ENCODE assay signal across 16 cellular contexts in the genomic region with DNA sequence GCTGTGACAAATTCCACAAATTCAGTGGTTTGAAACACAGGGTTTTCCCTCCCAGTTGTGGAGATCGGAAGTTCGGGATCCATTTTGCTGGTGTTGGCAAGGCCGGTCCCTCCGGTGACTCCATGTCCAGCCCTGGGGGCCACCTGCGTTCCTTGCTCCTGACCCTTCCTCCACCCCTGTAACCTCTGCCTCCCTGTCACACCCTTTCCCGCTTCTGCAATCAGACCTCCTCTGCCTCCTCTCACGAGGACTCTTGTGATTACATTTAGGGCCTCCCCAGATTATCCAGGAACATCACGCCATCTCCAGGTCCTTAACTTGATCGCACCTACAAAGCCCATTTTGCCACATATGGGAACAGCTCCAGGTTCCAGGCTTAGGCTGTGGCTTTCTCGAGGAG. TPM values are rescaled to one million over a fixed set of nuclear protein-coding genes. Genes with fewer than 3 reads are reported as not detected.
DNase-seq lines count a peak whose midpoint lies in the region; ATAC-seq and TF ChIP-seq lines count a peak whose summit lies in the region.
"Had no signal": no experiment of that assay in that cellular context is flagged by ENCODE, and none has a peak within 500 bp of the region (broad histone marks: within the 10 kb centered on the region; RNA-seq: fewer than 3 reads in every experiment).

No MANE protein-coding gene starts in this region.

- H3K4me3 Mint-ChIP-seq in GM23338: no peak overlapping the region
- H3K4me3 Mint-ChIP-seq in activated T-cell treated with anti-CD3 and anti-CD28 coated beads, Interleukin-2, amount 50 U/mL, for 24 hours: no peak overlapping the region
- H3K4me3 Mint-ChIP-seq in stimulated activated naive B cell treated with anti-CD40 and anti-IgM and Interleukin-4, amounts not matched to agents 10 μg/mL and 1 μg/mL and 100 μg/mL, for 72 hours: no peak overlapping the region

- H3K9ac ChIP-seq in adipocyte (ENCODE audit: low read length): peak overlapping the region; percentile 1

- no peak overlapping the region for H3K4me3 ChIP-seq in GM23338
- no peak overlapping the region for H3K4me3 ChIP-seq in adipocyte (ENCODE audit: low read length)
- no peak overlapping the region for H3K4me3 ChIP-seq in psoas muscle
- H3K4me3 ChIP-seq: prostate gland, tibial artery had no signal

- no peaks in the 10 kb centered on the region for H3K36me3 ChIP-seq in GM23338 (ENCODE audit: insufficient read depth)
- H3K36me3 ChIP-seq in adipocyte (ENCODE audit: control insufficient read depth, insufficient read depth, low read length, severe bottlenecking): peaks cover 19% of the 10 kb centered on the region
- H3K36me3 ChIP-seq in psoas muscle (ENCODE audit: insufficient read depth in 1 of 2, low read depth in 1 of 2): peaks cover 0 to 7% of the 10 kb centered on the region in 2 donors
- H3K36me3 ChIP-seq: prostate gland had no signal

- TF ChIP-seq CTCF in GM23338 (conservative IDR thresholded peaks at IDR 0.05; ENCODE audit: low read depth in 2 of 2) (no peak; a peak in 1 of 4 replicates), psoas muscle (IDR thresholded peaks at IDR 0.05) (no peak), GM13976 (IDR thresholded peaks at IDR 0.05; ENCODE audit: borderline replicate concordance, control extremely low read depth, extremely low read depth, insufficient read depth, missing control alignments) (no peak)

- no peak for DNase-seq in GM23338 (ENCODE audit: low spot score)
- DNase-seq in adipocyte (ENCODE audit: low read depth): no peak
- no peak for DNase-seq in left ventricle myocardium superior
- DNase-seq in psoas muscle: no peak
- DNase-seq in activated T-cell treated with anti-CD3 and anti-CD28 coated beads, Interleukin-2, amount 50 U/mL, for 24 hours: no peak
- DNase-seq in GM13976 (ENCODE audit: low spot score): no peak
- no peak for DNase-seq in stimulated activated CD4-positive, alpha-beta T cell treated with anti-CD3 and anti-CD28 coated beads, Interleukin-1b, Interleukin-23, amount 100 ng/mL, for 48 hours
- DNase-seq in stimulated activated naive B cell treated with anti-CD40 and anti-IgM and Interleukin-4, amounts not matched to agents 10 μg/mL and 1 μg/mL and 100 μg/mL, for 72 hours: no peak
- DNase-seq: activated CD8-positive, alpha-beta memory T cell treated with anti-CD3 and anti-CD28 coated beads, Interleukin-2, amount 50 U/mL, for 4 hours; activated naive CD4-positive, alpha-beta T cell; NCI-H2029; NCI-H526; PC-3 had no signal

- ATAC-seq in GM23338: no peak
- ATAC-seq in left ventricle myocardium superior: peak; percentile 16
- ATAC-seq in psoas muscle: peak in 3 of 4 donors; percentile 1 to 26 (median 6)
- no peak for ATAC-seq in stimulated activated naive B cell treated with anti-CD40 and anti-IgM and Interleukin-4, amounts not matched to agents 10 μg/mL and 1 μg/mL and 100 μg/mL, for 72 hours (replicated peaks)
- ATAC-seq: PC-3 had no signal

- H3K4me2 ChIP-seq in GM23338: no peak overlapping the region

- peaks cover 8% of the 10 kb centered on the region for H3K27me3 Mint-ChIP-seq in GM23338 (ENCODE audit: insufficient read depth, low read depth, poor library complexity)
- no peaks in the 10 kb centered on the region for H3K27me3 Mint-ChIP-seq in activated T-cell treated with anti-CD3 and anti-CD28 coated beads, Interleukin-2, amount 50 U/mL, for 24 hours
- no peaks in the 10 kb centered on the region for H3K27me3 Mint-ChIP-seq in stimulated activated naive B cell treated with anti-CD40 and anti-IgM and Interleukin-4, amounts not matched to agents 10 μg/mL and 1 μg/mL and 100 μg/mL, for 72 hours

- peaks cover 93% of the 10 kb centered on the region for H3K79me2 ChIP-seq in GM23338 (replicated peaks; ENCODE audit: insufficient read depth)

- in situ Hi-C loops in GM13976 (cut with MboI; ENCODE audit: low sequenced_read_pairs, unreplicated experiment): no loop called here

- H3F3A ChIP-seq in GM23338 (replicated peaks; ENCODE audit: low read depth): no peaks in the 10 kb centered on the region

- peaks cover 61% of the 10 kb centered on the region for H3K4me1 Mint-ChIP-seq in GM23338
- no peaks in the 10 kb centered on the region for H3K4me1 Mint-ChIP-seq in activated T-cell treated with anti-CD3 and anti-CD28 coated beads, Interleukin-2, amount 50 U/mL, for 24 hours (ENCODE audit: low read depth)
- peaks cover 3 to 5% of the 10 kb centered on the region in 2 donors for H3K4me1 Mint-ChIP-seq in stimulated activated naive B cell treated with anti-CD40 and anti-IgM and Interleukin-4, amounts not matched to agents 10 μg/mL and 1 μg/mL and 100 μg/mL, for 72 hours

- peak overlapping the region; percentile 42; the same call in 1 of the 2 replicates for H3K27ac Mint-ChIP-seq in GM23338
- H3K27ac Mint-ChIP-seq in activated T-cell treated with anti-CD3 and anti-CD28 coated beads, Interleukin-2, amount 50 U/mL, for 24 hours: no peak overlapping the region
- no peak overlapping the region for H3K27ac Mint-ChIP-seq in stimulated activated naive B cell treated with anti-CD40 and anti-IgM and Interleukin-4, amounts not matched to agents 10 μg/mL and 1 μg/mL and 100 μg/mL, for 72 hours

- intact Hi-C loops in left ventricle myocardium superior (cut with micrococcal nuclease) (no loop called here), psoas muscle (cut with DNase I) (loop anchor here in 1 of 2 donors (5.0 kb wide), 1 partner anchor 42 kb away; no protein-coding TSS in a partner anchor)

- no peaks in the 10 kb centered on the region for H3K9me3 Mint-ChIP-seq in GM23338
- no peaks in the 10 kb centered on the region for H3K9me3 Mint-ChIP-seq in activated T-cell treated with anti-CD3 and anti-CD28 coated beads, Interleukin-2, amount 50 U/mL, for 24 hours
- no peaks in the 10 kb centered on the region for H3K9me3 Mint-ChIP-seq in stimulated activated naive B cell treated with anti-CD40 and anti-IgM and Interleukin-4, amounts not matched to agents 10 μg/mL and 1 μg/mL and 100 μg/mL, for 72 hours

- H4K20me1 ChIP-seq in GM23338 (replicated peaks; ENCODE audit: insufficient read depth): peaks cover 9% of the 10 kb centered on the region

- H3K4me1 ChIP-seq in GM23338 (ENCODE audit: insufficient read depth): peaks cover 20% of the 10 kb centered on the region
- peaks cover 44% of the 10 kb centered on the region for H3K4me1 ChIP-seq in adipocyte (ENCODE audit: control insufficient read depth, insufficient read depth, low read length)
- H3K4me1 ChIP-seq in psoas muscle: peaks cover 69% of the 10 kb centered on the region
- H3K4me1 ChIP-seq: prostate gland had no signal

- no peak overlapping the region for H2AFZ ChIP-seq in GM23338

- H3K27me3 ChIP-seq in GM23338 (ENCODE audit: insufficient read depth) (no peaks in the 10 kb centered on the region), adipocyte (replicated peaks; ENCODE audit: control insufficient read depth, insufficient read depth, low read length) (no peaks in the 10 kb centered on the region), psoas muscle (ENCODE audit: insufficient read depth in 3 of 3, low read length in 2 of 3) (no peaks in the 10 kb centered on the region)
- H3K27me3 ChIP-seq: brain microvascular endothelial cell, tibial artery had no signal

- 79 to 90% (median 81%) methylated on average over 10 of the region's 10 CpGs for WGBS in psoas muscle, 3 donors

- peaks cover 16% of the 10 kb centered on the region for H3K36me3 Mint-ChIP-seq in GM23338 (ENCODE audit: low read depth)
- no peaks in the 10 kb centered on the region for H3K36me3 Mint-ChIP-seq in activated T-cell treated with anti-CD3 and anti-CD28 coated beads, Interleukin-2, amount 50 U/mL, for 24 hours (ENCODE audit: low read depth)
- peaks cover 15 to 19% of the 10 kb centered on the region in 2 donors for H3K36me3 Mint-ChIP-seq in stimulated activated naive B cell treated with anti-CD40 and anti-IgM and Interleukin-4, amounts not matched to agents 10 μg/mL and 1 μg/mL and 100 μg/mL, for 72 hours

- H3K9me3 ChIP-seq in adipocyte (ENCODE audit: control insufficient read depth, low read length) (no peaks in the 10 kb centered on the region), psoas muscle (no peaks in the 10 kb centered on the region)
- H3K9me3 ChIP-seq: prostate gland, tibial artery had no signal

- H3K27ac ChIP-seq in GM23338 (ENCODE audit: low read depth) (no peak overlapping the region), psoas muscle (peak overlapping the region; percentile 54)
- H3K27ac ChIP-seq: brain microvascular endothelial cell, prostate gland, tibial artery had no signal

- no peaks in the 10 kb centered on the region for H3K9me2 ChIP-seq in GM23338 (ENCODE audit: insufficient read depth)

TF ChIP-seq in GM23338, 12 proteins besides CTCF, POLR2A, EP300 and RAD21 (continues in another document):
- no peak for TF ChIP-seq ETS1 (IDR thresholded peaks at IDR 0.05)

RNA-seq across cellular contexts. Expression of gene RPS6KA2, which starts 12.5 kb away (rescaled TPM):
- 25.3 and 25.6 TPM in 2 replicates for total RNA-seq in GM23338 (2014; rRNA removed; shearing (Covaris generic))
- 9.4 and 12.5 TPM in 2 replicates for polyA plus RNA-seq in GM23338 (2016; fragmentation: Nextera tagmentation; extraction: Ambion mirVana)
- 63.4 TPM for total RNA-seq in left ventricle myocardium superior
- total RNA-seq in psoas muscle: 10 to 100 TPM; 14.2 to 40.4 (median 28.4) TPM
- polyA plus RNA-seq in psoas muscle: 10 to 100 TPM in 1 of 3 donors, 1 to 10 TPM in 2; 7.8 to 26.7 (median 8.0) TPM

RNA-seq across cellular contexts. Expression of gene RAMACL, which starts 28.1 kb away (rescaled TPM):
- 4.0 and 4.2 TPM in 2 replicates for total RNA-seq in GM23338 (2014; rRNA removed; shearing (Covaris generic))
- polyA plus RNA-seq in GM23338 (2016; fragmentation: Nextera tagmentation; extraction: Ambion mirVana) (0.61 and 0.68 TPM in 2 replicates), psoas muscle (under 1 TPM; 0.25 to 0.48 (median 0.38) TPM)
- total RNA-seq in left ventricle myocardium superior (0.67 TPM), psoas muscle (1 to 10 TPM in 1 of 4 donors, under 1 TPM in 3; 0.17 to 1.3 (median 0.72) TPM)

Comparison
In these comparisons a context has a peak if more than half of its experiments do, and no peak if none do; other contexts are left out.
1. ATAC-seq: peak in left ventricle myocardium superior (single experiment) and psoas muscle (3 of 4); none in GM23338 (single experiment) and stimulated activated naive B cell treated with anti-CD40 and anti-IgM and Interleukin-4, amounts not matched to agents 10 μg/mL and 1 μg/mL and 100 μg/mL, for 72 hours (0 of 2).